9 cellular contexts compared by ENCODE assay signal in genomic region chrX:11137543-11138139, GRCh38. TPM values are rescaled to one million over a fixed set of nuclear protein-coding genes. Genes with fewer than 3 reads are reported as not detected.
DNase-seq lines count a peak whose midpoint lies in the region; ATAC-seq and TF ChIP-seq lines count a peak whose summit lies in the region.
"Had no signal": no experiment of that assay in that cellular context is flagged by ENCODE, and none has a peak within 500 bp of the region (broad histone marks: within the 10 kb centered on the region; RNA-seq: fewer than 3 reads in every experiment).

No MANE protein-coding gene starts in this region.

- H3K4me3 Mint-ChIP-seq in brain: no peak overlapping the region
- H3K4me3 Mint-ChIP-seq: naive thymus-derived CD8-positive, alpha-beta T cell had no signal

- H3K27me3 ChIP-seq in lung (ENCODE audit: control insufficient read depth, insufficient read depth): no peaks in the 10 kb centered on the region

- no peak overlapping the region for H3K27ac Mint-ChIP-seq in brain
- H3K27ac Mint-ChIP-seq: naive thymus-derived CD8-positive, alpha-beta T cell had no signal

- H3K36me3 Mint-ChIP-seq in brain: no peaks in the 10 kb centered on the region
- H3K36me3 Mint-ChIP-seq: naive thymus-derived CD8-positive, alpha-beta T cell had no signal

- ATAC-seq in lung (ENCODE audit: insufficient read depth, low FRiP score): no peak
- ATAC-seq: naive thymus-derived CD8-positive, alpha-beta T cell had no signal

- WGBS in lung, 2 donors: 32 to 34% methylated on average over 6 of the region's 6 CpGs

- peak; percentile 41 for TF ChIP-seq RAD21 in Ishikawa (IDR thresholded peaks at IDR 0.05; ENCODE audit: low read depth)

- no peaks in the 10 kb centered on the region for H3K9me3 ChIP-seq in lung (ENCODE audit: control insufficient read depth in 2 of 2, insufficient read depth in 1 of 2, low read length in 1 of 2)

- peaks cover 0 to 2% of the 10 kb centered on the region in 2 donors for H3K36me3 ChIP-seq in lung (ENCODE audit: control insufficient read depth in 2 of 2, insufficient read depth in 2 of 2, low read length in 2 of 2)

- H3K27ac ChIP-seq in lung (ENCODE audit: low read depth in 1 of 2, low read length in 1 of 2): no peak overlapping the region

- no peak overlapping the region for H3K4me3 ChIP-seq in lung

- DNase-seq in Daoy (ENCODE audit: low read depth) (peak; percentile 3), lung (ENCODE audit: low spot score) (no peak), NCI-H187 treated with DMSO at 0.1 percent for 48 hours (lab: John Stamatoyannopoulos, UW) (no peak), H4 (ENCODE audit: low spot score) (no peak), SHP77 (lab: John Stamatoyannopoulos, UW) (no peak)
- no peak for DNase-seq in activated naive CD4-positive, alpha-beta T cell treated with anti-CD3 and anti-CD28 coated beads, Interleukin-2, amount 50 U/mL, for 16 hours

- H3K4me1 ChIP-seq in lung (ENCODE audit: control insufficient read depth in 2 of 2, insufficient read depth in 2 of 2, low read length in 2 of 2): peaks cover 0 to 1% of the 10 kb centered on the region in 2 donors

- no peak for TF ChIP-seq EP300 in Ishikawa (IDR thresholded peaks at IDR 0.05; ENCODE audit: borderline replicate concordance)

- peaks cover 0 to 2% (median 0%) of the 10 kb centered on the region in 5 experiments for H3K9me3 Mint-ChIP-seq in brain
- H3K9me3 Mint-ChIP-seq: naive thymus-derived CD8-positive, alpha-beta T cell had no signal

- TF ChIP-seq CTCF in brain (conservative IDR thresholded peaks at IDR 0.05) (peak; percentile 71 to 75), lung (IDR thresholded peaks at IDR 0.05; ENCODE audit: control extremely low read depth, extremely low read depth) (peak; percentile 44)

- peaks cover 2% of the 10 kb centered on the region for H3K27me3 Mint-ChIP-seq in brain

- peaks cover 27% of the 10 kb centered on the region for H3K4me1 Mint-ChIP-seq in brain
- H3K4me1 Mint-ChIP-seq: naive thymus-derived CD8-positive, alpha-beta T cell had no signal

TF ChIP-seq in Ishikawa, 13 proteins besides CTCF, POLR2A, EP300 and RAD21:
- no peak for TF ChIP-seq CREB1 (IDR thresholded peaks at IDR 0.05; ENCODE audit: low read depth)
- TF ChIP-seq, protein P1, sequence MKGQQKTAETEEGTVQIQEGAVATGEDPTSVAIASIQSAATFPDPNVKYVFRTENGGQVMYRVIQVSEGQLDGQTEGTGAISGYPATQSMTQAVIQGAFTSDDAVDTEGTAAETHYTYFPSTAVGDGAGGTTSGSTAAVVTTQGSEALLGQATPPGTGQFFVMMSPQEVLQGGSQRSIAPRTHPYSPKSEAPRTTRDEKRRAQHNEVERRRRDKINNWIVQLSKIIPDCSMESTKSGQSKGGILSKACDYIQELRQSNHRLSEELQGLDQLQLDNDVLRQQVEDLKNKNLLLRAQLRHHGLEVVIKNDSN (IDR thresholded peaks at IDR 0.05): no peak
- TF ChIP-seq, protein P2, sequence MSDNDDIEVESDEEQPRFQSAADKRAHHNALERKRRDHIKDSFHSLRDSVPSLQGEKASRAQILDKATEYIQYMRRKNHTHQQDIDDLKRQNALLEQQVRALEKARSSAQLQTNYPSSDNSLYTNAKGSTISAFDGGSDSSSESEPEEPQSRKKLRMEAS (IDR thresholded peaks at IDR 0.05): no peak
- no peak for TF ChIP-seq CEBPB (IDR thresholded peaks at IDR 0.05)
- TF ChIP-seq TCF12 (IDR thresholded peaks at IDR 0.05; ENCODE audit: low read depth): no peak
- no peak for TF ChIP-seq TEAD4 (IDR thresholded peaks at IDR 0.05)
- no peak for TF ChIP-seq YY1 (IDR thresholded peaks at IDR 0.05; ENCODE audit: low read depth)

RNA-seq across cellular contexts. Expression of gene HCCS, which starts 26.5 kb away (rescaled TPM):
- total RNA-seq in Daoy (2014; rRNA removed; shearing (Covaris generic)): 33.5 and 40.1 TPM in 2 replicates
- 20.8 TPM for polyA plus RNA-seq in brain (ENCODE audit: insufficient read depth, low read depth, low replicate concordance)
- total RNA-seq in lung: 10 to 100 TPM in 1 of 2 donors, 1 to 10 TPM in 1; 9.0 to 20.4 TPM
- polyA plus RNA-seq in lung: 10 to 100 TPM; 10.1 to 21.5 TPM
- total RNA-seq in H4 (2014; rRNA removed; shearing (Covaris generic)): 19.9 and 38.1 TPM in 2 replicates
